Comparison of ENCODE assay signal across 20 cellular contexts in genomic region chr1:247561711-247562110, GRCh38. TPM values are rescaled to one million over a fixed set of nuclear protein-coding genes. Genes with fewer than 3 reads are reported as not detected.
DNase-seq lines count a peak whose midpoint lies in the region; ATAC-seq and TF ChIP-seq lines count a peak whose summit lies in the region.
"Had no signal": no experiment of that assay in that cellular context is flagged by ENCODE, and none has a peak within 500 bp of the region (broad histone marks: within the 10 kb centered on the region; RNA-seq: fewer than 3 reads in every experiment).

No MANE protein-coding gene starts in this region.

- no peak overlapping the region for H3K23ac ChIP-seq in mesendoderm (ENCODE audit: low read length)

- H3F3A ChIP-seq in SK-N-SH (replicated peaks; ENCODE audit: insufficient read depth) = no peaks in the 10 kb centered on the region

- no peaks in the 10 kb centered on the region for H4K20me1 ChIP-seq in SK-N-SH (ENCODE audit: insufficient read depth)
- H4K20me1 ChIP-seq: BLaER1 had no signal

- no peaks in the 10 kb centered on the region for H3K79me1 ChIP-seq in mesendoderm (ENCODE audit: low read length)

- no peaks in the 10 kb centered on the region for H3K4me1 Mint-ChIP-seq in T-helper 17 cell
- H3K4me1 Mint-ChIP-seq: CD14-positive monocyte; CD4-positive, alpha-beta memory T cell had no signal

- no peak overlapping the region for H2AK5ac ChIP-seq in mesendoderm (ENCODE audit: low read length)

- peaks cover 14% of the 10 kb centered on the region for H3K27me3 Mint-ChIP-seq in T-helper 17 cell

- no peak for ATAC-seq in SK-N-SH treated with all-trans-retinoic acid at 6 μM for 48 hours
- ATAC-seq in T-helper 17 cell = no peak
- no peak for ATAC-seq in HG02970 (IDR thresholded peaks at IDR 0.05; ENCODE audit: low FRiP score, unreplicated experiment)
- ATAC-seq: A549, HCT116, K562 had no signal

- CTCF ChIA-PET in SK-N-SH (lab: Yijun Ruan, JAX) = no interaction called here

- 0 out of 2 replicates have a peak overlapping the region, but pooled peaks have one; percentile 36 for H2AFZ ChIP-seq in SK-N-SH (ENCODE audit: low read depth)

- no peaks in the 10 kb centered on the region for H3K36me3 Mint-ChIP-seq in T-helper 17 cell (ENCODE audit: low read depth)
- H3K36me3 Mint-ChIP-seq: CD14-positive monocyte; CD4-positive, alpha-beta memory T cell had no signal

- no peak overlapping the region for H3K4ac ChIP-seq in mesendoderm (ENCODE audit: low read depth, low read length)

- H3K9ac ChIP-seq in SK-N-SH (no peak overlapping the region), mesendoderm (ENCODE audit: low read length) (no peak overlapping the region)
- H3K9ac ChIP-seq: BLaER1 had no signal

- no peak overlapping the region for H2BK120ac ChIP-seq in mesendoderm (ENCODE audit: low read depth, low read length)

- H3K4me3 ChIP-seq in SK-N-SH (ENCODE audit: low read depth in 2 of 2, low read length in 1 of 2) = no peak overlapping the region
- H3K4me3 ChIP-seq in mesendoderm (ENCODE audit: low read length) = no peak overlapping the region
- H3K4me3 ChIP-seq: A549, BLaER1, K562 had no signal

- no peak overlapping the region for H2BK15ac ChIP-seq in mesendoderm (replicated peaks; ENCODE audit: low read depth)

- POLR2A ChIA-PET in SK-N-SH (lab: Yijun Ruan, JAX) = no interaction called here

- H3K4me2 ChIP-seq in SK-N-SH (no peak overlapping the region), mesendoderm (ENCODE audit: low read length) (no peak overlapping the region)
- H3K4me2 ChIP-seq: A549, BLaER1 had no signal

- H3K4me1 ChIP-seq in SK-N-SH (ENCODE audit: control insufficient read depth in 1 of 2, insufficient read depth in 2 of 2, low read depth in 1 of 2, low read length in 1 of 2) = no peaks in the 10 kb centered on the region
- H3K4me1 ChIP-seq in mesendoderm (ENCODE audit: control insufficient read depth, low read depth, low read length) = no peaks in the 10 kb centered on the region
- H3K4me1 ChIP-seq: A549, BLaER1 had no signal

- H4K8ac ChIP-seq in mesendoderm (ENCODE audit: low read depth, low read length) = no peak overlapping the region

- DNase-seq in SK-N-SH (no peak), T-helper 17 cell (no peak), mesendoderm (peak; percentile 37), GM19238 (ENCODE audit: insufficient read length, low spot score) (no peak), iPS-NIHi7 (ENCODE audit: extremely low spot score) (no peak)
- DNase-seq: CD4-positive, alpha-beta memory T cell; DMS153; DMS79; GDM1; HFFc6; IMR-90 had no signal

- H3K27me3 ChIP-seq in SK-N-SH (ENCODE audit: insufficient read depth) (no peaks in the 10 kb centered on the region), mesendoderm (ENCODE audit: insufficient read depth, low read length, poor library complexity) (no peaks in the 10 kb centered on the region)
- H3K27me3 ChIP-seq: BLaER1 had no signal

- H3K9me3 ChIP-seq in SK-N-SH = no peaks in the 10 kb centered on the region
- H3K9me3 ChIP-seq in T-helper 17 cell (ENCODE audit: control insufficient read depth, low read length, poor library complexity, severe bottlenecking) = no peaks in the 10 kb centered on the region
- H3K9me3 ChIP-seq: A549, BLaER1 had no signal

- H2BK5ac ChIP-seq in mesendoderm (ENCODE audit: low read length) = no peak overlapping the region

- no peak overlapping the region for H3K27ac Mint-ChIP-seq in T-helper 17 cell
- H3K27ac Mint-ChIP-seq: CD4-positive, alpha-beta memory T cell; HFFc6 had no signal

- H3K79me2 ChIP-seq in SK-N-SH (ENCODE audit: insufficient read depth) = no peaks in the 10 kb centered on the region
- H3K79me2 ChIP-seq in mesendoderm (ENCODE audit: control insufficient read depth, insufficient read depth, low read length) = no peaks in the 10 kb centered on the region

- no peak for TF ChIP-seq CTCF in SK-N-SH (IDR thresholded peaks at IDR 0.05)

- H4K5ac ChIP-seq in mesendoderm (ENCODE audit: low read length) = no peak overlapping the region

- no peak overlapping the region for H3K56ac ChIP-seq in mesendoderm (ENCODE audit: low read length)

- H3K36me3 ChIP-seq in SK-N-SH (replicated peaks in 1 of 2; ENCODE audit: control insufficient read depth in 1 of 2, insufficient read depth in 2 of 2, low read length in 1 of 2) (no peaks in the 10 kb centered on the region), mesendoderm (ENCODE audit: control insufficient read depth, insufficient read depth, low read length) (no peaks in the 10 kb centered on the region)
- H3K36me3 ChIP-seq: BLaER1 had no signal

- peak overlapping the region; percentile 47 for H3K4me3 Mint-ChIP-seq in T-helper 17 cell
- H3K4me3 Mint-ChIP-seq: CD14-positive monocyte; CD4-positive, alpha-beta memory T cell; HFFc6 had no signal

- H3K27ac ChIP-seq in SK-N-SH (ENCODE audit: low read depth in 2 of 2, low read length in 1 of 2) = no peak overlapping the region
- no peak overlapping the region for H3K27ac ChIP-seq in mesendoderm (ENCODE audit: low read depth, low read length)
- H3K27ac ChIP-seq: 22Rv1, A549, BLaER1 had no signal

- no peaks in the 10 kb centered on the region for H3K9me2 ChIP-seq in SK-N-SH

- TF ChIP-seq RAD21 in SK-N-SH (IDR thresholded peaks at IDR 0.05; ENCODE audit: low read length) = no peak

- 27% methylated on average over 10 of the region's 10 CpGs for WGBS in SK-N-SH (ENCODE audit: low lambda C conversion rate)
- 100% methylated on average over 2 of the region's 10 CpGs for WGBS in mesendoderm (ENCODE audit: extremely low coverage, insufficient coverage, low lambda C conversion rate)

- H3K18ac ChIP-seq in mesendoderm (ENCODE audit: low read length) = no peak overlapping the region

- TF ChIP-seq EP300 in SK-N-SH (IDR thresholded peaks at IDR 0.05; ENCODE audit: borderline replicate concordance in 1 of 2, low read depth in 1 of 2, low read length in 1 of 2) = no peak

TF ChIP-seq in SK-N-SH, 30 proteins besides CTCF, POLR2A, EP300 and RAD21 (continues in another document):
- TF ChIP-seq MAX (IDR thresholded peaks at IDR 0.05; ENCODE audit: low read depth) = no peak
- TF ChIP-seq YY1 (IDR thresholded peaks at IDR 0.05; ENCODE audit: low read depth) = no peak
- no peak for TF ChIP-seq TAF1 (IDR thresholded peaks at IDR 0.05; ENCODE audit: borderline replicate concordance, low read depth, low read length)
- no peak for TF ChIP-seq TEAD4 (IDR thresholded peaks at IDR 0.05; ENCODE audit: borderline replicate concordance, insufficient read depth)
- no peak for TF ChIP-seq NRF1 (IDR thresholded peaks at IDR 0.05; ENCODE audit: low read depth, low read length)
- TF ChIP-seq PBX3 (IDR thresholded peaks at IDR 0.05) = no peak

TF ChIP-seq in SK-N-SH treated with all-trans-retinoic acid at 6 μM for 48 hours, 23 proteins besides CTCF, POLR2A, EP300 and RAD21:
- TF ChIP-seq TSHZ2 (CRISPR knock-in tag; IDR thresholded peaks at IDR 0.05) = no peak

RNA-seq across cellular contexts. Expression of gene GCSAML, which starts 12.8 kb away (rescaled TPM):
- polyA plus RNA-seq in SK-N-SH (2012; rRNA removed) = not detected in 2 replicates
- polyA plus RNA-seq in SK-N-SH (2012; cell fraction: cytosol; rRNA removed) = not detected in 2 replicates
- not detected in 2 replicates for polyA plus RNA-seq in SK-N-SH (2012; cell fraction: nucleus; rRNA removed)
- total RNA-seq in T-helper 17 cell = 1 to 10 TPM; 1.7 to 2.2 TPM
- polyA plus RNA-seq in mesendoderm (2013, experiment 1 of 2) = not detected
- polyA plus RNA-seq in mesendoderm (2013, experiment 2 of 2) = not detected
- total RNA-seq: CD4-positive, alpha-beta memory T cell; HFFc6; IMR-90; K562 had no signal
- polyA plus RNA-seq: A549; CD4-positive, alpha-beta memory T cell; IMR-90 had no signal

RNA-seq across cellular contexts. Expression of gene OR2C3, which starts 25.5 kb away (rescaled TPM):
- not detected in 2 replicates for polyA plus RNA-seq in SK-N-SH (2012; rRNA removed)
- not detected in 2 replicates for polyA plus RNA-seq in SK-N-SH (2012; cell fraction: cytosol; rRNA removed)
- not detected in 2 replicates for polyA plus RNA-seq in SK-N-SH (2012; cell fraction: nucleus; rRNA removed)
- not detected for total RNA-seq in T-helper 17 cell
- not detected for polyA plus RNA-seq in mesendoderm (2013, experiment 1 of 2)
- not detected for polyA plus RNA-seq in mesendoderm (2013, experiment 2 of 2)
- total RNA-seq: CD4-positive, alpha-beta memory T cell; HFFc6; IMR-90 had no signal
- polyA plus RNA-seq: A549; CD14-positive monocyte; CD4-positive, alpha-beta memory T cell; IMR-90 had no signal

RNA-seq across cellular contexts. Expression of gene OR2G2, which starts 26.4 kb away (rescaled TPM):
- not detected in 2 replicates for polyA plus RNA-seq in SK-N-SH (2012; rRNA removed)
- polyA plus RNA-seq in SK-N-SH (2012; cell fraction: cytosol; rRNA removed) = not detected in 2 replicates
- not detected in 2 replicates for polyA plus RNA-seq in SK-N-SH (2012; cell fraction: nucleus; rRNA removed)
- total RNA-seq in T-helper 17 cell = not detected
- polyA plus RNA-seq in mesendoderm (2013, experiment 1 of 2) = not detected
- polyA plus RNA-seq in mesendoderm (2013, experiment 2 of 2) = not detected
- total RNA-seq: CD4-positive, alpha-beta memory T cell; Daoy; HFFc6; IMR-90; K562 had no signal
- polyA plus RNA-seq: A549; CD14-positive monocyte; CD4-positive, alpha-beta memory T cell; IMR-90; K562 had no signal

RNA-seq across cellular contexts. Expression of gene OR2G3, which starts 43.7 kb away (rescaled TPM):
- polyA plus RNA-seq in SK-N-SH (2012; rRNA removed) = not detected in 2 replicates
- not detected in 2 replicates for polyA plus RNA-seq in SK-N-SH (2012; cell fraction: cytosol; rRNA removed)
- not detected in 2 replicates for polyA plus RNA-seq in SK-N-SH (2012; cell fraction: nucleus; rRNA removed)
- not detected for total RNA-seq in T-helper 17 cell
- polyA plus RNA-seq in mesendoderm (2013, experiment 1 of 2) = not detected
- polyA plus RNA-seq in mesendoderm (2013, experiment 2 of 2) = not detected
- total RNA-seq: CD4-positive, alpha-beta memory T cell; Daoy; HFFc6; IMR-90; K562 had no signal
- polyA plus RNA-seq: A549; CD14-positive monocyte; CD4-positive, alpha-beta memory T cell; IMR-90; K562 had no signal
